30 cellular contexts compared by ENCODE assay signal in the genomic region with DNA sequence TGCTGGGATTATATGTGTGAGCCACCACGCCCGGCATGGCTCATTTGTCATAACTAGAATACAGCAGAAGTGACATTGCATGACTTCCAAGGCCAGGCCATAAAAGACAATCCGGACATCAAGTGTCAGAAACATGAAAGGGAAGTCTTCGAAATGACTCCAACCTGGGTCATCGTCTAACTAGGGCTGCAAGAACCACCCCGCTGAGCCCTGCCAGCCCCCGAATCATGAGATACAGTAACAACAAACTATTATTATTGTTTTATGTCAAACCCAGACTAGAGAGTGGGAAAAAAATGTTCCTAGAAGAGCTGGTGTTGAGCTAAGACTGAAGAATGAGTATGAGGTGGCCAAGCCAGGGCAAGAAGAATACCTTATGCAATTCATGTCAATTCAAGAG.
"Had no signal": no experiment of that assay in that cellular context is flagged by ENCODE, and none has a peak within 500 bp of the region (broad histone marks: within the 10 kb centered on the region; RNA-seq: fewer than 3 reads in every experiment).

No MANE protein-coding gene starts in this region.

- H3K4me1 ChIP-seq: parathyroid adenoma, psoas muscle, stomach, thyroid gland, tibial nerve, upper lobe of left lung, vagina had no signal

- H2AFZ ChIP-seq: neural progenitor cell, parathyroid adenoma had no signal

- H3K27ac Mint-ChIP-seq: naive thymus-derived CD4-positive, alpha-beta T cell; natural killer cell; nephron; neural progenitor cell; progenitor cell of endocrine pancreas; stimulated activated memory B cell treated with anti-CD40 and anti-IgM and Interleukin-4, amounts not matched to agents 10 μg/mL and 1 μg/mL and 100 μg/mL, for 72 hours; stimulated activated naive CD8-positive, alpha-beta T cell treated with anti-CD3 and anti-CD28 coated beads, Interleukin-15, Interleukin-2, amounts not matched to agents 100 ng/mL and 50 ng/mL, for 24 hours had no signal

- H3K36me3 Mint-ChIP-seq: natural killer cell; neural progenitor cell; stimulated activated memory B cell treated with anti-CD40 and anti-IgM and Interleukin-4, amounts not matched to agents 10 μg/mL and 1 μg/mL and 100 μg/mL, for 72 hours had no signal

- H3K79me2 ChIP-seq: parathyroid adenoma had no signal

- DNase-seq: naive thymus-derived CD4-positive, alpha-beta T cell; natural killer cell; occipital lobe; ovary; posterior cingulate gyrus; psoas muscle; right cardiac atrium; spleen; stimulated activated CD4-positive, alpha-beta T cell treated with anti-CD3 and anti-CD28 coated beads, Interleukin-12 subunit alpha, Interleukin-12 subunit beta, amount 100 ng/mL, for 4 hours; stimulated activated CD4-positive, alpha-beta T cell treated with anti-CD3 and anti-CD28 coated beads, Interleukin-1b, Interleukin-23, amount 100 ng/mL, for 48 hours; stimulated activated CD4-positive, alpha-beta T cell treated with anti-CD3 and anti-CD28 coated beads, Interleukin-4, amount 100 ng/mL, for 1 hour; stimulated activated CD4-positive, alpha-beta T cell treated with anti-CD3 and anti-CD28 coated beads, Interleukin-4, amount 100 ng/mL, for 4 hours; stimulated activated CD8-positive, alpha-beta memory T cell treated with anti-CD3 and anti-CD28 coated beads, Interleukin-4, amount 100 ng/mL, for 48 hours; stimulated activated naive CD4-positive, alpha-beta T cell treated with Interleukin-2 at 50 U/mL for 16 hours; stomach; thyroid gland; trophoblast cell; upper lobe of left lung had no signal

- H3K9me3 Mint-ChIP-seq: natural killer cell; nephron; neural progenitor cell; stimulated activated naive CD8-positive, alpha-beta T cell treated with anti-CD3 and anti-CD28 coated beads, Interleukin-15, Interleukin-2, amounts not matched to agents 100 ng/mL and 50 ng/mL, for 24 hours had no signal

- H3K27me3 ChIP-seq: neural progenitor cell, ovary, spleen, stomach, thyroid gland, tibial nerve, upper lobe of left lung, vagina had no signal

- H3K4me3 ChIP-seq: neural progenitor cell, ovary, psoas muscle, skin epidermis, smooth muscle cell, spleen, stomach, thoracic aorta, thyroid gland, tibial nerve, upper lobe of left lung, vagina had no signal

- H3K27ac ChIP-seq: neural progenitor cell, ovary, parathyroid adenoma, psoas muscle, skin epidermis, stomach, thoracic aorta, thyroid gland, tibial nerve, upper lobe of left lung, vagina had no signal

- H3K36me3 ChIP-seq: neural progenitor cell, ovary, spleen, stomach, thoracic aorta, thyroid gland, tibial nerve, upper lobe of left lung, vagina had no signal

- H3K4me1 Mint-ChIP-seq: natural killer cell had no signal

- H3K27me3 Mint-ChIP-seq: naive thymus-derived CD4-positive, alpha-beta T cell; progenitor cell of endocrine pancreas; stimulated activated memory B cell treated with anti-CD40 and anti-IgM and Interleukin-4, amounts not matched to agents 10 μg/mL and 1 μg/mL and 100 μg/mL, for 72 hours; stimulated activated naive CD8-positive, alpha-beta T cell treated with anti-CD3 and anti-CD28 coated beads, Interleukin-15, Interleukin-2, amounts not matched to agents 100 ng/mL and 50 ng/mL, for 24 hours had no signal

- ATAC-seq: naive thymus-derived CD4-positive, alpha-beta T cell; natural killer cell; psoas muscle; right cardiac atrium; sciatic nerve; stimulated activated memory B cell treated with anti-CD40 and anti-IgM and Interleukin-4, amounts not matched to agents 10 μg/mL and 1 μg/mL and 100 μg/mL, for 72 hours had no signal

- H3K4me2 ChIP-seq: neural progenitor cell, smooth muscle cell had no signal

- H3K4me3 Mint-ChIP-seq: naive thymus-derived CD4-positive, alpha-beta T cell; natural killer cell; nephron; neural progenitor cell; stimulated activated memory B cell treated with anti-CD40 and anti-IgM and Interleukin-4, amounts not matched to agents 10 μg/mL and 1 μg/mL and 100 μg/mL, for 72 hours; stimulated activated naive CD8-positive, alpha-beta T cell treated with anti-CD3 and anti-CD28 coated beads, Interleukin-15, Interleukin-2, amounts not matched to agents 100 ng/mL and 50 ng/mL, for 24 hours had no signal

- H3K9me3 ChIP-seq: ovary, psoas muscle, spleen, stomach, thoracic aorta, thyroid gland, tibial nerve, upper lobe of left lung, vagina had no signal
